ENCODE assay signal across 11 cellular contexts in the genomic region with DNA sequence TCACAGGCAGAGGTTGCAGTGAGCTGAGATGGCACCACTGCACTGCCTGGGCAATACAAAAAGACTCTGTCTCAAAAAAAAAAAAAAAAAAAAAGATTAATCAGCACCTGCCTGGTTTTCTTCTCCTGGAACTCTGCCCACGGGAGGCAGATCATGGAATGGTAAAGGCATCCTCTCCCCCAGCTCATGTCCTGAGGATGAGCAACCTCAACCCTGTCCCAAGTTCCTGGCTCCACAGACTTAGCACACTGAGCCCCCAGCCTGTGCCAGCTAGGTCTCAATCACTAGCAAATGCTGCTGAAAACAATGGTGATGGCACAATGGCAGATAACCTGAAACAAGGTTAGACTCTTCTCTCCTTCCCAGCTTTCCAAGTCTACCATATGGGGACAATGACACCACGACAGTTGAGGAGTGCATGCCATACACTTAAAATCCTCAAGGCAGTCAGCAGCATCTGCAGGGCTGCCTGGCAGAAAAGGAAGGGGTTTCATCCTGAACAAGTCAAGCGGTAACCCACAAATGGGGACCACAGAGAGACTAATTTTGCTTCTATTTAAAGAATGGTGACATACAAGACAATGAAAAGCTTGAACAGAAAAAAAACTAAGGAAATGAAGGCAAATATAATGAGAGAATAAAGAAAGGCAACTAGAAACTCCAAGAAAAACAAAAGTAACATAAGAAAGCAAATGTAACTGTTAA. TPM values are rescaled to one million over a fixed set of nuclear protein-coding genes. Genes with fewer than 3 reads are reported as not detected.
A peak's percentile ranks its signal among the peaks of the same experiment; 100 is the strongest.
DNase-seq lines count a peak whose midpoint lies in the region; ATAC-seq and TF ChIP-seq lines count a peak whose summit lies in the region.
"Had no signal": no experiment of that assay in that cellular context is flagged by ENCODE, and none has a peak within 500 bp of the region (broad histone marks: within the 10 kb centered on the region; RNA-seq: fewer than 3 reads in every experiment).

No MANE protein-coding gene starts in this region.

- no peak overlapping the region for H3K27ac ChIP-seq in uterus
- H3K27ac ChIP-seq: transverse colon had no signal

- H3K4me1 ChIP-seq in uterus = no peaks in the 10 kb centered on the region

- H3K9me3 ChIP-seq in uterus (no peaks in the 10 kb centered on the region), MG63 (no peaks in the 10 kb centered on the region)
- H3K9me3 ChIP-seq: transverse colon had no signal

- intact Hi-C loops in uterus (cut with DNase I; ENCODE audit: low total_unique reads) = no loop called here

- H3K27me3 ChIP-seq in uterus = no peaks in the 10 kb centered on the region
- H3K27me3 ChIP-seq in MG63 = no peaks in the 10 kb centered on the region
- H3K27me3 ChIP-seq: transverse colon had no signal

- TF ChIP-seq CTCF in GM20000 (IDR thresholded peaks at IDR 0.05; ENCODE audit: extremely low read depth, missing control alignments) (no peak), uterus (IDR thresholded peaks at IDR 0.05) (no peak)

- H3K36me3 ChIP-seq in uterus (no peaks in the 10 kb centered on the region), MG63 (peaks cover 53% of the 10 kb centered on the region)
- H3K36me3 ChIP-seq: transverse colon had no signal

- H3K4me3 ChIP-seq in uterus (no peak overlapping the region), MG63 (no peak overlapping the region)
- H3K4me3 ChIP-seq: transverse colon had no signal

- ATAC-seq in HG03135 (IDR thresholded peaks at IDR 0.05; ENCODE audit: unreplicated experiment) = no peak

- peak; percentile 72 for DNase-seq in GDM1 (lab: John Stamatoyannopoulos, UW)
- peak; percentile 52 for DNase-seq in GM20000 (ENCODE audit: low spot score)
- DNase-seq in RPMI8226 = peak; percentile 38
- peak; percentile 34 for DNase-seq in myocyte (ENCODE audit: low read depth)
- no peak for DNase-seq in uterus
- no peak for DNase-seq in MG63
- DNase-seq: kidney, NCI-H1694 treated with DMSO at 0.1 percent for 48 hours, posterior cingulate gyrus, transverse colon had no signal

- no peak for TF ChIP-seq POLR2A in uterus (IDR thresholded peaks at IDR 0.05)

RNA-seq across cellular contexts. Expression of a gene that starts 4.8 kb away (rescaled TPM):
- total RNA-seq in myocyte = 14.1 and 16.0 TPM in 2 replicates
- polyA plus RNA-seq in myocyte (2012) = 14.9 TPM
- total RNA-seq in uterus = 10 to 100 TPM in 2 of 4 donors, 1 to 10 TPM in 2; 1.8 to 34.0 (median 13.1) TPM
- 29.5 and 38.8 TPM in 2 replicates for total RNA-seq in MG63 (2014; rRNA removed; shearing (Covaris generic); ENCODE audit: low replicate concordance)

RNA-seq across cellular contexts. Expression of a gene that starts 19.6 kb away (rescaled TPM):
- total RNA-seq in myocyte (0.26 and 2.5 TPM in 2 replicates), uterus (10 to 100 TPM in 1 of 4 donors, 1 to 10 TPM in 2, under 1 TPM in 1; 0.88 to 13.8 (median 8.3) TPM)
- polyA plus RNA-seq in myocyte (2012) = 2.2 TPM
- total RNA-seq in MG63 (2014; rRNA removed; shearing (Covaris generic); ENCODE audit: low replicate concordance) = 0.82 and 3.3 TPM in 2 replicates

RNA-seq across cellular contexts. Expression of a gene that starts 52.8 kb away (rescaled TPM):
- total RNA-seq in myocyte = 55.5 and 58.5 TPM in 2 replicates
- 35.0 TPM for polyA plus RNA-seq in myocyte (2012)
- total RNA-seq in uterus = 100 to 1,000 TPM in 2 of 4 donors, 10 to 100 TPM in 2; 39.4 to 130 (median 77.4) TPM
- total RNA-seq in MG63 (2014; rRNA removed; shearing (Covaris generic); ENCODE audit: low replicate concordance) = 35.2 and 41.3 TPM in 2 replicates

Comparison
In these comparisons a context has a peak if more than half of its experiments do, and no peak if none do; other contexts are left out.
1. DNase-seq: peak in GDM1 (single experiment), GM20000 (single experiment), RPMI8226 (single experiment) and myocyte (single experiment); none in uterus (0 of 2) and MG63 (single experiment).